In the genomic region with DNA sequence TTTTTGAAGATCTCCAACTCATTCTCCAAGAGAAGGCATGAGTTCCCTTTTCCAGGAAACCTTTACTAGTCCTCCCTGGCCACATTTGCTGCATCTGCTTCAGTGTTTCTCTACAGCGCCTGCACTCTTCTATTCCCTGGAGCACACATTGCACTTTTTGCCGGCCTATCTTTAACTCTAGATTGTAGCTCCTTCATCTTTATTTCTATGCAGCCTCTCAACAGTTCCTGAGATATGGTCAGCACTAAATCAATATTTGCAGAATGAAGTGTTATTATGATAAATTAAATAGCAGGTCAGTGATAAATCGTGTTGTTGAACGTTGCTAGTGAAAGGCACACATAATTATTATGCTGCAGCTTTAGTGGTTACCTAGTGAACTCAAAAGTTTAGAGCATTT, we compare ENCODE assay signal across 29 cellular contexts.
"Had no signal": no experiment of that assay in that cellular context is flagged by ENCODE, and none has a peak within 500 bp of the region (broad histone marks: within the 10 kb centered on the region; RNA-seq: fewer than 3 reads in every experiment).

No MANE protein-coding gene starts in this region.

- H3K9me3 ChIP-seq: ascending aorta, breast epithelium, colonic mucosa had no signal

- H3K36me3 ChIP-seq: ascending aorta, breast epithelium, cardiac muscle cell, colonic mucosa had no signal

- H3K4me1 ChIP-seq: ascending aorta, breast epithelium, colonic mucosa had no signal

- H3K27me3 ChIP-seq: ascending aorta, breast epithelium, cardiac muscle cell, colonic mucosa had no signal

- H3K4me3 ChIP-seq: ascending aorta, breast epithelium, cardiac muscle cell, colonic mucosa had no signal

- FAIRE-seq: endometrium, endothelial cell of umbilical vein, frontal cortex had no signal

- H3K27ac ChIP-seq: ascending aorta, breast epithelium, cardiac muscle cell, colonic mucosa, epithelial cell of prostate had no signal

- ATAC-seq: activated CD4-positive, alpha-beta T cell treated with anti-CD3 and anti-CD28 coated beads for 36 hours; activated CD8-positive, alpha-beta memory T cell treated with anti-CD3 and anti-CD28 coated beads, Interleukin-2, amount 10 ng/mL, durations not matched to agents 7 days and 5 days; activated CD8-positive, alpha-beta T cell treated with anti-CD3 and anti-CD28 coated beads, Interleukin-2, amount 10 ng/mL, durations not matched to agents 7 days and 5 days; activated naive CD4-positive, alpha-beta T cell treated with anti-CD3 and anti-CD28 coated beads, Interleukin-2, amount 50 U/mL, for 72 hours had no signal

- DNase-seq: activated CD4-positive, alpha-beta memory T cell treated with anti-CD3 and anti-CD28 coated beads for 36 hours; activated CD4-positive, alpha-beta T cell treated with anti-CD3 and anti-CD28 coated beads for 36 hours; activated CD4-positive, alpha-beta T cell treated with anti-CD3 and anti-CD28 coated beads, Interleukin-2, amount 10 ng/mL, durations not matched to agents 24 days and 14 days; activated CD4-positive, CD25-positive, alpha-beta regulatory T cell; activated CD4-positive, CD25-positive, alpha-beta regulatory T cell treated with anti-CD3 and anti-CD28 coated beads, Interleukin-2, amount 50 U/mL, for 72 hours; activated CD8-positive, alpha-beta memory T cell treated with anti-CD3 and anti-CD28 coated beads, Interleukin-2, amount 10 ng/mL, durations not matched to agents 7 days and 5 days; activated CD8-positive, alpha-beta memory T cell treated with anti-CD3 and anti-CD28 coated beads, Interleukin-2, amount 50 U/mL, for 4 hours; activated CD8-positive, alpha-beta T cell treated with anti-CD3 and anti-CD28 coated beads, Interleukin-2, amount 10 ng/mL, durations not matched to agents 7 days and 5 days; activated gamma-delta T cell; activated naive CD4-positive, alpha-beta T cell; activated naive CD4-positive, alpha-beta T cell treated with anti-CD3 and anti-CD28 coated beads, Interleukin-2, amount 10 ng/mL, durations not matched to agents 7 days and 5 days; activated naive CD8-positive, alpha-beta T cell treated with anti-CD3 and anti-CD28 coated beads, Interleukin-2, amount 10 ng/mL, durations not matched to agents 7 days and 5 days; activated T-cell treated with anti-CD3 and anti-CD28 coated beads, Interleukin-2, amount 50 U/mL, for 1 hour; activated T-cell treated with anti-CD3 and anti-CD28 coated beads, Interleukin-2, amount 50 U/mL, for 48 hours; central memory CD4-positive, alpha-beta T cell; cerebellar nuclear complex; colonic mucosa; effector CD8-positive, alpha-beta T cell; foreskin fibroblast; head of caudate nucleus; T-helper 2 cell had no signal
